8 cellular contexts compared by ENCODE assay signal in genomic region chr17:81513669-81514484, GRCh38. TPM values are rescaled to one million over a fixed set of nuclear protein-coding genes. Genes with fewer than 3 reads are reported as not detected.
DNase-seq lines count a peak whose midpoint lies in the region; FAIRE-seq and TF ChIP-seq lines count a peak whose summit lies in the region.

No MANE protein-coding gene starts in this region.

- DNase-seq in NCI-H146 (lab: John Stamatoyannopoulos, UW): peak; percentile 76
- no peak for DNase-seq in NCI-H146 treated with DMSO at 0.1 percent for 48 hours (lab: John Stamatoyannopoulos, UW; ENCODE audit: unreplicated experiment)
- DNase-seq in NAMALWA (ENCODE audit: low spot score): peak; percentile 43
- DNase-seq in activated CD4-positive, alpha-beta memory T cell treated with anti-CD3 and anti-CD28 coated beads, Interleukin-2, amount 10 ng/mL, durations not matched to agents 7 days and 5 days: peak; percentile 53
- DNase-seq in endothelial cell of umbilical vein (ENCODE audit: low read depth, low spot score): peak; percentile 71
- peak; percentile 60 for DNase-seq in superior temporal gyrus (ENCODE audit: extremely low spot score)
- no peak for DNase-seq in GM19239 (ENCODE audit: insufficient read length, low spot score)

- H3K9me3 ChIP-seq in endothelial cell of umbilical vein (replicated peaks; ENCODE audit: control insufficient read depth, insufficient read depth, low read length) (no peaks in the 10 kb centered on the region), mesodermal cell (ENCODE audit: control insufficient read depth, low read length) (no peaks in the 10 kb centered on the region)

- H3K9me3 Mint-ChIP-seq in activated CD4-positive, alpha-beta memory T cell treated with anti-CD3 and anti-CD28 coated beads, Interleukin-2, amount 10 ng/mL, durations not matched to agents 7 days and 5 days: no peaks in the 10 kb centered on the region

- H3K36me3 Mint-ChIP-seq in activated CD4-positive, alpha-beta memory T cell treated with anti-CD3 and anti-CD28 coated beads, Interleukin-2, amount 10 ng/mL, durations not matched to agents 7 days and 5 days (ENCODE audit: low read depth): peaks cover 39% of the 10 kb centered on the region

- no peaks in the 10 kb centered on the region for H3K27me3 ChIP-seq in endothelial cell of umbilical vein (ENCODE audit: control insufficient read depth in 2 of 2, insufficient read depth in 2 of 2, low read length in 2 of 2)

- POLR2A ChIA-PET in activated CD4-positive, alpha-beta memory T cell treated with anti-CD3 and anti-CD28 coated beads, Interleukin-2, amount 10 ng/mL, durations not matched to agents 7 days and 5 days (lab: Charles Lee): interaction anchor here (0.8 to 3.0 kb wide), 14 partner anchors 13 to 1368 kb away, joined by 3 to 14 read pairs (median 4); partner anchors contain the start of genes ARL16, FAAP100, HGS and MRPL12
- POLR2A ChIA-PET in endothelial cell of umbilical vein (lab: Charles Lee): interaction anchor here (0.6 to 1.5 kb wide), 4 partner anchors 29 to 119 kb away, joined by 3 to 10 read pairs (median 3); partner anchors contain the start of gene BAHCC1

- H3K27me3 Mint-ChIP-seq in activated CD4-positive, alpha-beta memory T cell treated with anti-CD3 and anti-CD28 coated beads, Interleukin-2, amount 10 ng/mL, durations not matched to agents 7 days and 5 days: no peaks in the 10 kb centered on the region

- peak overlapping the region; percentile 73 for H3K4me2 ChIP-seq in endothelial cell of umbilical vein (ENCODE audit: insufficient read depth, low read length)

- H3K27ac ChIP-seq in endothelial cell of umbilical vein (ENCODE audit: insufficient read depth, low read depth, low read length): peak overlapping the region; percentile 60
- H3K27ac ChIP-seq in mesodermal cell (ENCODE audit: low read depth, low read length, severe bottlenecking): peak overlapping the region; percentile 92

- H3K9me1 ChIP-seq in endothelial cell of umbilical vein (replicated peaks; ENCODE audit: control insufficient read depth, extremely low read depth, insufficient read depth, low read length): no peaks in the 10 kb centered on the region

- no peak overlapping the region for H2AFZ ChIP-seq in endothelial cell of umbilical vein (ENCODE audit: low read depth, low read length)

- peak overlapping the region; percentile 90 for H3K27ac Mint-ChIP-seq in activated CD4-positive, alpha-beta memory T cell treated with anti-CD3 and anti-CD28 coated beads, Interleukin-2, amount 10 ng/mL, durations not matched to agents 7 days and 5 days

- peak overlapping the region; percentile 79 for H3K4me3 Mint-ChIP-seq in activated CD4-positive, alpha-beta memory T cell treated with anti-CD3 and anti-CD28 coated beads, Interleukin-2, amount 10 ng/mL, durations not matched to agents 7 days and 5 days

- BruUV-seq in endothelial cell of umbilical vein (replicated peaks; lab: Mats Ljungman, UMichigan): no TSS peak

- H3K9ac ChIP-seq in endothelial cell of umbilical vein (replicated peaks; ENCODE audit: extremely low read depth, insufficient read depth, low read length): peak overlapping the region; percentile 56

- dilution Hi-C loops in endothelial cell of umbilical vein (cut with MboI; ENCODE audit: extremely low pct_ligation_motif_present, low sequenced_read_pairs): no loop called here

- intact Hi-C loops in endothelial cell of umbilical vein (cut with micrococcal nuclease): loop anchor here (1.0 to 5.0 kb wide), 4 partner anchors 53 to 262 kb away; partner anchors contain the start of gene BAHCC1

- H3K4me3 ChIP-seq in endothelial cell of umbilical vein (replicated peaks in 1 of 3; ENCODE audit: insufficient read depth in 1 of 3, low read depth in 1 of 3, low read length in 3 of 3) (peak overlapping the region in 2 of 3 experiments; percentile 40 to 55), mesodermal cell (ENCODE audit: extremely low read depth, insufficient read depth, low read length, poor library complexity, severe bottlenecking) (peak overlapping the region; percentile 61)

- WGBS in mesodermal cell (ENCODE audit: insufficient coverage in 2 of 2), 2 experiments: 1% methylated on average over 65 to 69 of the region's 70 CpGs

- FAIRE-seq in endothelial cell of umbilical vein (lab: Jason Lieb, UNC): no peak
- no peak for FAIRE-seq in GM19239 (lab: Jason Lieb, UNC)

- CTCF ChIA-PET in activated CD4-positive, alpha-beta memory T cell treated with anti-CD3 and anti-CD28 coated beads, Interleukin-2, amount 10 ng/mL, durations not matched to agents 7 days and 5 days (lab: Charles Lee): interaction anchor here (1.3 kb wide), 1 partner anchor 8 kb away, joined by 3 read pairs; no protein-coding TSS in a partner anchor
- CTCF ChIA-PET in endothelial cell of umbilical vein (lab: Charles Lee): interaction anchor here (1.4 to 2.4 kb wide), 2 partner anchors 29 to 222 kb away, joined by 3 to 11 read pairs; no protein-coding TSS in a partner anchor

- peaks cover 38% of the 10 kb centered on the region for H3K4me1 Mint-ChIP-seq in activated CD4-positive, alpha-beta memory T cell treated with anti-CD3 and anti-CD28 coated beads, Interleukin-2, amount 10 ng/mL, durations not matched to agents 7 days and 5 days

- H3K4me1 ChIP-seq in endothelial cell of umbilical vein (ENCODE audit: control insufficient read depth, extremely low read depth, insufficient read depth, low read length): peaks cover 36% of the 10 kb centered on the region
- peaks cover 33% of the 10 kb centered on the region for H3K4me1 ChIP-seq in mesodermal cell (ENCODE audit: control insufficient read depth, insufficient read depth, low read length, poor library complexity, severe bottlenecking)

- TF ChIP-seq CTCF in endothelial cell of umbilical vein (IDR thresholded peaks at IDR 0.05; ENCODE audit: extremely low read depth in 1 of 2, insufficient read depth in 1 of 2, low read depth in 1 of 2, low read length in 2 of 2): no peak

- H3K79me2 ChIP-seq in endothelial cell of umbilical vein (ENCODE audit: control insufficient read depth, insufficient read depth, low read length): peaks cover 61% of the 10 kb centered on the region

- H4K20me1 ChIP-seq in endothelial cell of umbilical vein (replicated peaks; ENCODE audit: control insufficient read depth, extremely low read depth, insufficient read depth, low read length): peaks cover 2% of the 10 kb centered on the region

- peaks cover 15 to 22% of the 10 kb centered on the region in 2 experiments for H3K36me3 ChIP-seq in endothelial cell of umbilical vein (ENCODE audit: control insufficient read depth in 2 of 2, extremely low read depth in 1 of 2, insufficient read depth in 2 of 2, low read length in 2 of 2)
- H3K36me3 ChIP-seq in mesodermal cell (ENCODE audit: control insufficient read depth, insufficient read depth, low read length): peaks cover 35% of the 10 kb centered on the region

- TF ChIP-seq POLR2A in endothelial cell of umbilical vein (IDR thresholded peaks at IDR 0.05; ENCODE audit: low read depth, low read length): peak; percentile 45

TF ChIP-seq in endothelial cell of umbilical vein, 7 proteins besides CTCF, POLR2A, EP300 and RAD21 (continues in another document):
- TF ChIP-seq MAX (IDR thresholded peaks at IDR 0.05; ENCODE audit: insufficient read depth, insufficient read length): no peak
- TF ChIP-seq FOS (IDR thresholded peaks at IDR 0.05; ENCODE audit: borderline replicate concordance, insufficient read depth, low read length): no peak

RNA-seq across cellular contexts. Expression of gene ACTG1, which starts 1.3 kb away (rescaled TPM):
- 1,000 to 10,000 TPM; 3,658 to 3,769 TPM for total RNA-seq in activated CD4-positive, alpha-beta memory T cell treated with anti-CD3 and anti-CD28 coated beads, Interleukin-2, amount 10 ng/mL, durations not matched to agents 7 days and 5 days
- 6,127 and 6,180 TPM in 2 replicates for total RNA-seq in endothelial cell of umbilical vein
- 7,850 and 10,663 TPM in 2 replicates for polyA plus RNA-seq in endothelial cell of umbilical vein
- polyA plus RNA-seq in endothelial cell of umbilical vein (2011; cell fraction: cytosol; rRNA removed): 8,486 and 8,491 TPM in 2 replicates
- 3,539 and 4,015 TPM in 2 replicates for polyA plus RNA-seq in endothelial cell of umbilical vein (2011; cell fraction: nucleus; rRNA removed)
- polyA plus RNA-seq in endothelial cell of umbilical vein (2012): 6,029 and 7,831 TPM in 2 replicates
- 1,957 and 3,242 TPM in 2 replicates for polyA minus RNA-seq in endothelial cell of umbilical vein
- 776 TPM for polyA minus RNA-seq in endothelial cell of umbilical vein (2011; cell fraction: cytosol; rRNA and poly(A)+ RNA removed)
- 664 and 1,635 TPM in 2 replicates for polyA minus RNA-seq in endothelial cell of umbilical vein (2011; cell fraction: nucleus; rRNA and poly(A)+ RNA removed)
- 2,748 TPM for polyA plus RNA-seq in mesodermal cell (2013, experiment 1 of 2)
- 2,271 TPM for polyA plus RNA-seq in mesodermal cell (2013, experiment 2 of 2)

RNA-seq across cellular contexts. Expression of gene FSCN2, which starts 14.3 kb away (rescaled TPM):
- total RNA-seq in activated CD4-positive, alpha-beta memory T cell treated with anti-CD3 and anti-CD28 coated beads, Interleukin-2, amount 10 ng/mL, durations not matched to agents 7 days and 5 days: under 1 TPM; 0.43 to 0.50 TPM
- total RNA-seq in endothelial cell of umbilical vein: 0.58 and 0.71 TPM in 2 replicates
- 0.32 and 0.46 TPM in 2 replicates for polyA plus RNA-seq in endothelial cell of umbilical vein
- polyA plus RNA-seq in endothelial cell of umbilical vein (2011; cell fraction: cytosol; rRNA removed): 0.06 and 0.10 TPM in 2 replicates
- polyA plus RNA-seq in endothelial cell of umbilical vein (2011; cell fraction: nucleus; rRNA removed): 0.43 and 0.87 TPM in 2 replicates
- polyA plus RNA-seq in endothelial cell of umbilical vein (2012): 0.12 and 0.25 TPM in 2 replicates
- 0.41 TPM in 1 of 2 replicates, not detected in the other for polyA minus RNA-seq in endothelial cell of umbilical vein
- polyA minus RNA-seq in endothelial cell of umbilical vein (2011; cell fraction: cytosol; rRNA and poly(A)+ RNA removed): 1.1 TPM
- 0.67 and 1.4 TPM in 2 replicates for polyA minus RNA-seq in endothelial cell of umbilical vein (2011; cell fraction: nucleus; rRNA and poly(A)+ RNA removed)
- polyA plus RNA-seq in mesodermal cell (2013, experiment 1 of 2): 0.29 TPM
- 0.20 TPM for polyA plus RNA-seq in mesodermal cell (2013, experiment 2 of 2)

RNA-seq across cellular contexts. Expression of gene FAAP100, which starts 38.3 kb away (rescaled TPM):
- total RNA-seq in activated CD4-positive, alpha-beta memory T cell treated with anti-CD3 and anti-CD28 coated beads, Interleukin-2, amount 10 ng/mL, durations not matched to agents 7 days and 5 days: 10 to 100 TPM; 29.0 TPM
- total RNA-seq in endothelial cell of umbilical vein: 50.2 and 54.3 TPM in 2 replicates
- 35.4 and 40.4 TPM in 2 replicates for polyA plus RNA-seq in endothelial cell of umbilical vein
- polyA plus RNA-seq in endothelial cell of umbilical vein (2011; cell fraction: cytosol; rRNA removed): 18.0 and 31.7 TPM in 2 replicates
- polyA plus RNA-seq in endothelial cell of umbilical vein (2011; cell fraction: nucleus; rRNA removed): 58.5 and 65.6 TPM in 2 replicates
- 17.9 and 28.1 TPM in 2 replicates for polyA plus RNA-seq in endothelial cell of umbilical vein (2012)
- polyA minus RNA-seq in endothelial cell of umbilical vein: 21.6 and 30.8 TPM in 2 replicates
- 7.8 TPM for polyA minus RNA-seq in endothelial cell of umbilical vein (2011; cell fraction: cytosol; rRNA and poly(A)+ RNA removed)
- 34.6 and 44.7 TPM in 2 replicates for polyA minus RNA-seq in endothelial cell of umbilical vein (2011; cell fraction: nucleus; rRNA and poly(A)+ RNA removed)
- polyA plus RNA-seq in mesodermal cell (2013, experiment 1 of 2): 19.1 TPM
- polyA plus RNA-seq in mesodermal cell (2013, experiment 2 of 2): 15.6 TPM

Comparison
In these comparisons a context has a peak if more than half of its experiments do, and no peak if none do; other contexts are left out.
1. DNase-seq: peak in NCI-H146 (single experiment), NAMALWA (single experiment), activated CD4-positive, alpha-beta memory T cell treated with anti-CD3 and anti-CD28 coated beads, Interleukin-2, amount 10 ng/mL, durations not matched to agents 7 days and 5 days (single experiment), endothelial cell of umbilical vein (single experiment) and superior temporal gyrus (single experiment); none in NCI-H146 treated with DMSO at 0.1 percent for 48 hours (single experiment) and GM19239 (single experiment).